Comparison of ENCODE assay signal across 7 cellular contexts in genomic region chrX:20127440-20127839, GRCh38. TPM values are rescaled to one million over a fixed set of nuclear protein-coding genes. Genes with fewer than 3 reads are reported as not detected.
DNase-seq lines count a peak whose midpoint lies in the region; ATAC-seq and TF ChIP-seq lines count a peak whose summit lies in the region.
"Not testable (repeated sequence)": the region's sequence is repeated elsewhere in the genome, so short reads cannot be mapped to it uniquely, and the experiment has no call there.

No MANE protein-coding gene starts in this region.

- TF ChIP-seq RAD21 in SK-N-SH (IDR thresholded peaks at IDR 0.05; ENCODE audit: low read length): peak; percentile 8; the same call in 1 of the 2 replicates

- WGBS in SK-N-SH (ENCODE audit: low lambda C conversion rate): 4% methylated on average over 3 of the region's 3 CpGs

- not testable (repeated sequence) for H3K4me1 ChIP-seq in SK-N-SH (ENCODE audit: control insufficient read depth in 1 of 2, insufficient read depth in 2 of 2, low read depth in 1 of 2, low read length in 1 of 2)

- not testable (repeated sequence) for H3K4me1 Mint-ChIP-seq in naive thymus-derived CD8-positive, alpha-beta T cell

- H3K27ac ChIP-seq in SK-N-SH (ENCODE audit: low read depth in 2 of 2, low read length in 1 of 2): not testable (repeated sequence)

- H3K9ac ChIP-seq in SK-N-SH: not testable (repeated sequence)

- TF ChIP-seq CTCF in SK-N-SH (IDR thresholded peaks at IDR 0.05): 0 out of 2 replicates have a peak, but pooled peaks have one; percentile 26
- TF ChIP-seq CTCF in cardiac fibroblast (IDR thresholded peaks at IDR 0.05; ENCODE audit: low read depth, low read length): peak; percentile 7

- H3K27me3 Mint-ChIP-seq in naive thymus-derived CD8-positive, alpha-beta T cell: not testable (repeated sequence)

- not testable (repeated sequence) for H3K9me3 ChIP-seq in SK-N-SH

- H3K9me3 Mint-ChIP-seq in naive thymus-derived CD8-positive, alpha-beta T cell: not testable (repeated sequence)

- H2AFZ ChIP-seq in SK-N-SH (ENCODE audit: low read depth): not testable (repeated sequence)

- not testable (repeated sequence) for H3K27me3 ChIP-seq in SK-N-SH (ENCODE audit: insufficient read depth)

- peaks cover 0 to 34% (median 0%) of the 10 kb centered on the region in 3 donors for H3K36me3 Mint-ChIP-seq in naive thymus-derived CD8-positive, alpha-beta T cell

- H3K9me2 ChIP-seq in SK-N-SH: not testable (repeated sequence)

- CTCF ChIA-PET in SK-N-SH (lab: Yijun Ruan, JAX): not testable (repeated sequence)

- H3F3A ChIP-seq in SK-N-SH (replicated peaks; ENCODE audit: insufficient read depth): peaks cover 50% of the 10 kb centered on the region

- H3K27ac Mint-ChIP-seq in naive thymus-derived CD8-positive, alpha-beta T cell: not testable (repeated sequence)

- not testable (repeated sequence) for H3K4me2 ChIP-seq in SK-N-SH

- H3K4me3 ChIP-seq in SK-N-SH (ENCODE audit: low read depth in 2 of 2, low read length in 1 of 2); cardiac fibroblast (replicated peaks in 1 of 2; ENCODE audit: low read depth in 2 of 2, low read length in 2 of 2): not testable (repeated sequence)

- ATAC-seq in GM21515 (IDR thresholded peaks at IDR 0.05; ENCODE audit: unreplicated experiment) (peak; percentile 55), HG03196 (IDR thresholded peaks at IDR 0.05; ENCODE audit: unreplicated experiment) (peak; percentile 53), Right ventricle myocardium superior (ENCODE audit: poor library complexity) (peak; percentile 72)
- ATAC-seq in naive thymus-derived CD8-positive, alpha-beta T cell: peak; percentile 61 to 76

- intact Hi-C loops in Right ventricle myocardium superior (cut with DNase I): not testable (repeated sequence)

- peaks cover 57 to 62% of the 10 kb centered on the region in 2 experiments for H3K36me3 ChIP-seq in SK-N-SH (replicated peaks in 1 of 2; ENCODE audit: control insufficient read depth in 1 of 2, insufficient read depth in 2 of 2, low read length in 1 of 2)

- H3K79me2 ChIP-seq in SK-N-SH (ENCODE audit: insufficient read depth): not testable (repeated sequence)

- POLR2A ChIA-PET in SK-N-SH (lab: Yijun Ruan, JAX); naive thymus-derived CD8-positive, alpha-beta T cell (lab: Charles Lee): not testable (repeated sequence)

- H4K20me1 ChIP-seq in SK-N-SH (ENCODE audit: insufficient read depth): peaks cover 13% of the 10 kb centered on the region; the same call in 1 of the 2 replicates

- H3K4me3 Mint-ChIP-seq in naive thymus-derived CD8-positive, alpha-beta T cell: not testable (repeated sequence)

- not testable (repeated sequence) for TF ChIP-seq EP300 in SK-N-SH (IDR thresholded peaks at IDR 0.05; ENCODE audit: borderline replicate concordance in 1 of 2, low read depth in 1 of 2, low read length in 1 of 2)

- DNase-seq in DMS53 (lab: John Stamatoyannopoulos, UW): peak; percentile 10
- DNase-seq in SK-N-SH; cardiac fibroblast (ENCODE audit: low read depth in 2 of 2); Right ventricle myocardium superior: not testable (repeated sequence)
- DNase-seq in naive thymus-derived CD8-positive, alpha-beta T cell: peak in 3 of 10 donors; percentile 20 to 38 (median 23)

RNA-seq across cellular contexts. Expression of gene MAP7D2, which starts 10.7 kb away (rescaled TPM):
- polyA plus RNA-seq in SK-N-SH (2012; rRNA removed): 1.0 and 2.7 TPM in 2 replicates
- polyA plus RNA-seq in SK-N-SH (2012; cell fraction: cytosol; rRNA removed): 2.1 and 2.4 TPM in 2 replicates
- polyA plus RNA-seq in SK-N-SH (2012; cell fraction: nucleus; rRNA removed): 3.1 and 3.3 TPM in 2 replicates
- total RNA-seq in Right ventricle myocardium superior: 0.40 TPM
- total RNA-seq in naive thymus-derived CD8-positive, alpha-beta T cell: under 1 TPM; 0.16 TPM
- polyA plus RNA-seq in naive thymus-derived CD8-positive, alpha-beta T cell: not detected

RNA-seq across cellular contexts. Expression of gene EIF1AX, which starts 14.2 kb away (rescaled TPM):
- polyA plus RNA-seq in SK-N-SH (2012; rRNA removed): 18.2 and 21.6 TPM in 2 replicates
- polyA plus RNA-seq in SK-N-SH (2012; cell fraction: cytosol; rRNA removed): 27.6 and 45.1 TPM in 2 replicates
- polyA plus RNA-seq in SK-N-SH (2012; cell fraction: nucleus; rRNA removed): 10.7 and 17.6 TPM in 2 replicates
- 58.3 TPM for total RNA-seq in Right ventricle myocardium superior
- 10 to 100 TPM; 74.0 to 74.2 TPM for total RNA-seq in naive thymus-derived CD8-positive, alpha-beta T cell
- 100 to 1,000 TPM; 102 to 126 (median 119) TPM for polyA plus RNA-seq in naive thymus-derived CD8-positive, alpha-beta T cell
